Comparison of ENCODE assay signal across 8 cellular contexts in genomic region chr10:44725404-44725803, GRCh38.
DNase-seq lines count a peak whose midpoint lies in the region; ATAC-seq lines count a peak whose summit lies in the region.

No MANE protein-coding gene starts in this region.

- peaks cover 3% of the 10 kb centered on the region for H3K9me3 Mint-ChIP-seq in activated naive CD4-positive, alpha-beta T cell treated with anti-CD3 and anti-CD28 coated beads for 36 hours

- CTCF ChIA-PET in activated naive CD4-positive, alpha-beta T cell treated with anti-CD3 and anti-CD28 coated beads for 36 hours (lab: Charles Lee): no interaction called here

- ATAC-seq in GM21529 (IDR thresholded peaks at IDR 0.05; ENCODE audit: unreplicated experiment) (peak; percentile 76), HG03565 (IDR thresholded peaks at IDR 0.05; ENCODE audit: unreplicated experiment) (peak; percentile 72)

- intact Hi-C loops in activated naive CD4-positive, alpha-beta T cell treated with anti-CD3 and anti-CD28 coated beads for 36 hours (cut with micrococcal nuclease): no loop called here

- DNase-seq in EH (ENCODE audit: low read depth) (peak; percentile 77), dedifferentiated amniotic fluid mesenchymal stem cell (ENCODE audit: extremely low spot score) (peak; percentile 26), NCI-H2171 (lab: John Stamatoyannopoulos, UW) (no peak), NCI-H446 (lab: John Stamatoyannopoulos, UW) (no peak), NCI-H1048 (lab: John Stamatoyannopoulos, UW) (no peak)
- DNase-seq in activated naive CD4-positive, alpha-beta T cell treated with anti-CD3 and anti-CD28 coated beads for 36 hours: no peak

- no peak overlapping the region for H3K4me3 Mint-ChIP-seq in activated naive CD4-positive, alpha-beta T cell treated with anti-CD3 and anti-CD28 coated beads for 36 hours

- H3K27ac Mint-ChIP-seq in activated naive CD4-positive, alpha-beta T cell treated with anti-CD3 and anti-CD28 coated beads for 36 hours: no peak overlapping the region

- H3K4me1 Mint-ChIP-seq in activated naive CD4-positive, alpha-beta T cell treated with anti-CD3 and anti-CD28 coated beads for 36 hours (ENCODE audit: low read depth): no peaks in the 10 kb centered on the region

- no peaks in the 10 kb centered on the region for H3K36me3 Mint-ChIP-seq in activated naive CD4-positive, alpha-beta T cell treated with anti-CD3 and anti-CD28 coated beads for 36 hours (ENCODE audit: low read depth)

- H3K27me3 Mint-ChIP-seq in activated naive CD4-positive, alpha-beta T cell treated with anti-CD3 and anti-CD28 coated beads for 36 hours (ENCODE audit: low read depth): peaks cover 4% of the 10 kb centered on the region

Comparison
In these comparisons a context has a peak if more than half of its experiments do, and no peak if none do; other contexts are left out.
1. DNase-seq: peak in EH (single experiment) and dedifferentiated amniotic fluid mesenchymal stem cell (single experiment); none in NCI-H2171 (single experiment), NCI-H446 (0 of 2), NCI-H1048 (single experiment) and activated naive CD4-positive, alpha-beta T cell treated with anti-CD3 and anti-CD28 coated beads for 36 hours (single experiment).